ENCODE assay signal across 36 cellular contexts in genomic region chr9:136379003-136379287, GRCh38. TPM values are rescaled to one million over a fixed set of nuclear protein-coding genes. Genes with fewer than 3 reads are reported as not detected.
A peak's percentile ranks its signal among the peaks of the same experiment; 100 is the strongest.
DNase-seq lines count a peak whose midpoint lies in the region; FAIRE-seq and TF ChIP-seq lines count a peak whose summit lies in the region.
"Had no signal": no experiment of that assay in that cellular context is flagged by ENCODE, and none has a peak within 500 bp of the region (broad histone marks: within the 10 kb centered on the region; RNA-seq: fewer than 3 reads in every experiment).

No MANE protein-coding gene starts in this region.

- no peaks in the 10 kb centered on the region for H3K27me3 ChIP-seq in H1 (replicated peaks in 1 of 4; ENCODE audit: control insufficient read depth in 3 of 4, extremely low read depth in 1 of 4, insufficient read depth in 3 of 4, low read length in 3 of 4)
- H3K27me3 ChIP-seq: BE2C; BLaER1; BLaER1 treated with 17β-estradiol and CSF1 and Interleukin-3, amounts not matched to agents 10 nM and 100 nM had no signal

- H4K8ac ChIP-seq in H1 (ENCODE audit: extremely low read depth, insufficient read depth, low read length) = peak overlapping the region; percentile 14; the same call in 1 of the 2 replicates

- H3K56ac ChIP-seq in H1 (replicated peaks; ENCODE audit: insufficient read length, low read depth, low read length) = no peak overlapping the region

- H3K27ac ChIP-seq in H1 (ENCODE audit: low read depth, low read length) (no peak overlapping the region), kidney (ENCODE audit: low read depth in 2 of 2, low read length in 2 of 2) (no peak overlapping the region)
- H3K27ac ChIP-seq: 22Rv1; A549; BLaER1; BLaER1 treated with 17β-estradiol and CSF1 and Interleukin-3, amounts not matched to agents 10 nM and 100 nM; C4-2B had no signal

- FAIRE-seq in H1 (lab: Jason Lieb, UNC) (no peak), kidney (lab: Jason Lieb, UNC) (no peak)
- FAIRE-seq: A204.1, A549, D721Med had no signal

- H4K5ac ChIP-seq in H1 (ENCODE audit: insufficient read length, low read depth, low read length) = no peak overlapping the region

- peak overlapping the region; percentile 46 for H3K27ac Mint-ChIP-seq in dendritic cell treated with granulocyte-macrophage colony-stimulating factor and Interleukin-4, amounts not matched to agents 40 ng/mL and 50 ng/mL, for 4 days
- peak overlapping the region; percentile 81 for H3K27ac Mint-ChIP-seq in nephron progenitor cell
- H3K27ac Mint-ChIP-seq: B cell; CD14-positive monocyte; CD4-positive, alpha-beta memory T cell; CD4-positive, alpha-beta T cell; CD4-positive, CD25-positive, alpha-beta regulatory T cell; CD8-positive, alpha-beta T cell had no signal

- H2BK120ac ChIP-seq in H1 (replicated peaks; ENCODE audit: low read depth, low read length) = no peak overlapping the region

- no peak overlapping the region for H2BK20ac ChIP-seq in H1 (ENCODE audit: low read length)

- no peak overlapping the region for H3K14ac ChIP-seq in H1 (ENCODE audit: insufficient read length)

- no peaks in the 10 kb centered on the region for H3K23me2 ChIP-seq in H1 (ENCODE audit: low read depth, low read length)

- no peak overlapping the region for H3K4me3 Mint-ChIP-seq in dendritic cell treated with granulocyte-macrophage colony-stimulating factor and Interleukin-4, amounts not matched to agents 40 ng/mL and 50 ng/mL, for 4 days
- H3K4me3 Mint-ChIP-seq in nephron progenitor cell = no peak overlapping the region
- H3K4me3 Mint-ChIP-seq: B cell; CD14-positive monocyte; CD4-positive, alpha-beta memory T cell; CD4-positive, alpha-beta T cell; CD4-positive, CD25-positive, alpha-beta regulatory T cell; CD8-positive, alpha-beta memory T cell; CD8-positive, alpha-beta T cell had no signal

- H3K79me1 ChIP-seq in H1 (ENCODE audit: low read depth, low read length) = no peaks in the 10 kb centered on the region; the same call in 1 of the 2 replicates

- no peak overlapping the region for H3K23ac ChIP-seq in H1 (ENCODE audit: insufficient read length)

- no peak overlapping the region for H3K18ac ChIP-seq in H1 (ENCODE audit: extremely low read depth, low read length)

- H3K4me2 ChIP-seq in H1 (ENCODE audit: insufficient read depth in 1 of 2, low read depth in 2 of 2, low read length in 2 of 2) = no peak overlapping the region
- H3K4me2 ChIP-seq: A549; BLaER1; BLaER1 treated with 17β-estradiol and CSF1 and Interleukin-3, amounts not matched to agents 10 nM and 100 nM had no signal

- no peaks in the 10 kb centered on the region for H3K27me3 Mint-ChIP-seq in dendritic cell treated with granulocyte-macrophage colony-stimulating factor and Interleukin-4, amounts not matched to agents 40 ng/mL and 50 ng/mL, for 4 days
- peaks cover 2% of the 10 kb centered on the region for H3K27me3 Mint-ChIP-seq in nephron progenitor cell (ENCODE audit: low read depth, poor library complexity)
- H3K27me3 Mint-ChIP-seq: B cell; CD4-positive, alpha-beta memory T cell; CD4-positive, alpha-beta T cell; CD4-positive, CD25-positive, alpha-beta regulatory T cell; CD8-positive, alpha-beta memory T cell had no signal

- H3K4me1 Mint-ChIP-seq in dendritic cell treated with granulocyte-macrophage colony-stimulating factor and Interleukin-4, amounts not matched to agents 40 ng/mL and 50 ng/mL, for 4 days (ENCODE audit: low read depth) = peaks cover 37% of the 10 kb centered on the region
- H3K4me1 Mint-ChIP-seq in nephron progenitor cell = peaks cover 8% of the 10 kb centered on the region
- H3K4me1 Mint-ChIP-seq: B cell; CD4-positive, CD25-positive, alpha-beta regulatory T cell had no signal

- CTCF ChIA-PET in H1 (lab: Charles Lee; ENCODE audit: partially characterized antibody) = interaction anchor here (1.1 to 1.7 kb wide), 4 partner anchors 12 to 108 kb away, joined by 3 to 6 read pairs (median 5); partner anchors contain the start of gene DNLZ

- H3K9me3 Mint-ChIP-seq in dendritic cell treated with granulocyte-macrophage colony-stimulating factor and Interleukin-4, amounts not matched to agents 40 ng/mL and 50 ng/mL, for 4 days = no peaks in the 10 kb centered on the region
- H3K9me3 Mint-ChIP-seq in nephron progenitor cell = no peaks in the 10 kb centered on the region
- H3K9me3 Mint-ChIP-seq: CD14-positive monocyte; CD4-positive, alpha-beta memory T cell; CD4-positive, alpha-beta T cell; CD4-positive, CD25-positive, alpha-beta regulatory T cell; CD8-positive, alpha-beta memory T cell; CD8-positive, alpha-beta T cell had no signal

- H2BK15ac ChIP-seq in H1 (ENCODE audit: low read length) = no peak overlapping the region

- H2BK5ac ChIP-seq in H1 (ENCODE audit: low read depth, low read length) = no peak overlapping the region

- TF ChIP-seq RAD21 in H1 (IDR thresholded peaks at IDR 0.05 in 1 of 2, conservative IDR thresholded peaks at IDR 0.05 in 1 of 2; ENCODE audit: low read depth in 2 of 2, low read length in 2 of 2) = no peak

- H3K9me3 ChIP-seq in H1 (ENCODE audit: insufficient read depth in 2 of 2, low read depth in 1 of 2, low read length in 1 of 2) (no peaks in the 10 kb centered on the region), kidney (ENCODE audit: control insufficient read depth in 1 of 2, low read length in 2 of 2) (no peaks in the 10 kb centered on the region)
- H3K9me3 ChIP-seq: A549; BE2C; BLaER1; BLaER1 treated with 17β-estradiol and CSF1 and Interleukin-3, amounts not matched to agents 10 nM and 100 nM; Caco-2 had no signal

- no peak overlapping the region for H3K4ac ChIP-seq in H1 (replicated peaks; ENCODE audit: insufficient read length, low read depth, low read length)

- H2AK5ac ChIP-seq in H1 (ENCODE audit: low read depth, low read length) = no peak overlapping the region

- 93% methylated on average over 10 of the region's 18 CpGs; no CpG with 5 or more reads in 1 of the 2 experiments for WGBS in H1 (ENCODE audit: extremely low coverage in 1 of 2, insufficient coverage in 1 of 2, insufficient read length in 1 of 2, insufficient replicate concordance in 2 of 2, low coverage in 1 of 2, low lambda C conversion rate in 2 of 2, missing lambda C conversion rate in 1 of 2), 2 experiments

- peaks cover 5 to 14% of the 10 kb centered on the region in 2 experiments for H4K20me1 ChIP-seq in H1 (replicated peaks in 1 of 2; ENCODE audit: control insufficient read depth in 1 of 2, insufficient read depth in 2 of 2, low read length in 2 of 2)

- intact Hi-C loops in dendritic cell treated with granulocyte-macrophage colony-stimulating factor and Interleukin-4, amounts not matched to agents 40 ng/mL and 50 ng/mL, for 4 days (cut with micrococcal nuclease) = no loop called here
- intact Hi-C loops in kidney (cut with DNase I) = no loop called here

- H3K4me1 ChIP-seq in H1 (replicated peaks in 1 of 4; ENCODE audit: control insufficient read depth in 3 of 4, insufficient read depth in 4 of 4, low read length in 3 of 4) (no peaks in the 10 kb centered on the region), kidney (ENCODE audit: control insufficient read depth in 1 of 2, insufficient read depth in 1 of 2, low read depth in 1 of 2, low read length in 2 of 2) (peaks cover 0 to 2% of the 10 kb centered on the region in 2 donors)
- H3K4me1 ChIP-seq: A549, BE2C, Caco-2 had no signal

- no peak for TF ChIP-seq POLR2A in H1 (IDR thresholded peaks at IDR 0.05; ENCODE audit: control extremely low read depth in 1 of 2, low read depth in 2 of 2, low read length in 2 of 2)

- H3K36me3 Mint-ChIP-seq in dendritic cell treated with granulocyte-macrophage colony-stimulating factor and Interleukin-4, amounts not matched to agents 40 ng/mL and 50 ng/mL, for 4 days (ENCODE audit: low read depth) = peaks cover 81% of the 10 kb centered on the region
- no peaks in the 10 kb centered on the region for H3K36me3 Mint-ChIP-seq in nephron progenitor cell (ENCODE audit: low read depth)

- H2AFZ ChIP-seq in H1 (ENCODE audit: low read length) = no peak overlapping the region

- TF ChIP-seq CTCF in H1 (IDR thresholded peaks at IDR 0.05; ENCODE audit: control extremely low read depth in 1 of 3, insufficient read depth in 1 of 3, low read depth in 1 of 3, low read length in 3 of 3) = no peak
- TF ChIP-seq CTCF in kidney (IDR thresholded peaks at IDR 0.05; ENCODE audit: borderline replicate concordance, extremely low read depth, insufficient read depth) = no peak
- no peak for TF ChIP-seq CTCF in nephron progenitor cell (IDR thresholded peaks at IDR 0.05)

- no peak overlapping the region for H3K4me3 ChIP-seq in H1 (ENCODE audit: extremely low read depth in 1 of 4, insufficient read depth in 2 of 4, low read depth in 3 of 4, low read length in 4 of 4)
- H3K4me3 ChIP-seq in kidney (ENCODE audit: low read length in 2 of 2) = no peak overlapping the region
- H3K4me3 ChIP-seq: A549; BLaER1; BLaER1 treated with 17β-estradiol and CSF1 and Interleukin-3, amounts not matched to agents 10 nM and 100 nM had no signal

- no peak for TF ChIP-seq EP300 in H1 (IDR thresholded peaks at IDR 0.05; ENCODE audit: borderline replicate concordance in 1 of 2, low read depth in 2 of 2, low read length in 2 of 2)

- no peaks in the 10 kb centered on the region for H3K79me2 ChIP-seq in H1 (ENCODE audit: control insufficient read depth in 1 of 2, insufficient read depth in 2 of 2, low read length in 2 of 2)

- H3K9ac ChIP-seq in H1 (replicated peaks in 1 of 4; ENCODE audit: extremely low read depth in 1 of 4, low read depth in 3 of 4, low read length in 3 of 4) (no peak overlapping the region), kidney (ENCODE audit: low read length in 2 of 2) (no peak overlapping the region)
- H3K9ac ChIP-seq: BLaER1; BLaER1 treated with 17β-estradiol and CSF1 and Interleukin-3, amounts not matched to agents 10 nM and 100 nM had no signal

- peaks cover 6 to 51% (median 22%) of the 10 kb centered on the region in 4 experiments; a peak in 7 of 8 replicates for H3K36me3 ChIP-seq in H1 (ENCODE audit: control insufficient read depth in 2 of 4, insufficient read depth in 4 of 4, low read length in 3 of 4)
- peaks cover under 1 to 2% of the 10 kb centered on the region in 2 donors for H3K36me3 ChIP-seq in kidney (ENCODE audit: control insufficient read depth in 1 of 2, insufficient read depth in 2 of 2, low read length in 2 of 2)

- POLR2A ChIA-PET in H1 (lab: Charles Lee; ENCODE audit: partially characterized antibody) = interaction anchor here (1.1 to 3.2 kb wide), 6 partner anchors 8 to 79 kb away, joined by 3 to 19 read pairs (median 8); partner anchors contain the start of gene SNAPC4

- H4K91ac ChIP-seq in H1 (replicated peaks; ENCODE audit: insufficient read length, low read length) = no peak overlapping the region

- DNase-seq in H1 (ENCODE audit: low read depth in 1 of 2, low spot score in 2 of 2) = no peak
- DNase-seq in kidney = peak; percentile 74
- no peak for DNase-seq in nephron progenitor cell
- no peak for DNase-seq in NAMALWA (ENCODE audit: low spot score)
- no peak for DNase-seq in NCI-H510A treated with DMSO at 0.1 percent for 48 hours (lab: John Stamatoyannopoulos, UW)
- no peak for DNase-seq in T-helper 2 cell
- no peak for DNase-seq in NCI-H187 (lab: John Stamatoyannopoulos, UW)
- DNase-seq: 8988T; ACHN; AML-193; BE2C; C1 segment of cervical spinal cord; Caco-2; Calu3; CD4-positive, alpha-beta memory T cell; CD4-positive, alpha-beta T cell; CD4-positive, CD25-positive, alpha-beta regulatory T cell; CD8-positive, alpha-beta T cell; COR-L47; DMS 273 treated with DMSO at 0.1 percent for 48 hours; DMS153; DMS53; DMS79; DND-41; EL had no signal

- H2BK12ac ChIP-seq in H1 (ENCODE audit: low read depth, low read length) = no peak overlapping the region

RNA-seq across cellular contexts. Expression of gene CARD9, which starts 5.5 kb away (rescaled TPM):
- 0.88 and 1.1 TPM in 2 replicates for total RNA-seq in H1 (2021; fragmentation: NEBNext Ultra II Directional; extraction: Animal tissue kit (Norgen Biotek cat#: 25700))
- polyA plus RNA-seq in H1 (2011; rRNA removed) = 0.13 and 0.15 TPM in 2 replicates
- 0.26 TPM for polyA plus RNA-seq in H1 (2011; cell fraction: cytosol; rRNA removed)
- 1.7 TPM for polyA plus RNA-seq in H1 (2011; cell fraction: nucleus; rRNA removed)
- 0.57 to 0.92 TPM (median 0.67 TPM) in 4 replicates for polyA plus RNA-seq in H1 (2012, experiment 1 of 2)
- 0.22 TPM for polyA plus RNA-seq in H1 (2012, experiment 2 of 2)
- polyA plus RNA-seq in H1 (2013, experiment 1 of 2) = 0.10 TPM
- 0.17 TPM for polyA plus RNA-seq in H1 (2013, experiment 2 of 2)
- polyA minus RNA-seq in H1 (2011; rRNA and poly(A)+ RNA removed) = 0.07 TPM in 1 of 2 replicates, not detected in the other
- not detected for polyA minus RNA-seq in H1 (2011; cell fraction: cytosol; rRNA and poly(A)+ RNA removed)
- 0.90 TPM for polyA minus RNA-seq in H1 (2011; cell fraction: nucleus; rRNA and poly(A)+ RNA removed)
- 7.0 TPM for total RNA-seq in kidney
- polyA plus RNA-seq in kidney (ENCODE audit: insufficient read depth, low read depth, low replicate concordance) = 1.5 TPM
- polyA plus RNA-seq: CD8-positive, alpha-beta memory T cell had no signal

RNA-seq across cellular contexts. Expression of gene DNLZ, which starts 15.4 kb away (rescaled TPM):
- 17.9 and 19.0 TPM in 2 replicates for total RNA-seq in H1 (2021; fragmentation: NEBNext Ultra II Directional; extraction: Animal tissue kit (Norgen Biotek cat#: 25700))
- polyA plus RNA-seq in H1 (2011; rRNA removed) (11.6 and 13.6 TPM in 2 replicates), kidney (ENCODE audit: insufficient read depth, low read depth, low replicate concordance) (30.4 TPM)
- polyA plus RNA-seq in H1 (2011; cell fraction: cytosol; rRNA removed) = 19.7 TPM
- polyA plus RNA-seq in H1 (2011; cell fraction: nucleus; rRNA removed) = 13.9 TPM
- polyA plus RNA-seq in H1 (2012, experiment 1 of 2) = 6.2 to 15.0 TPM (median 13.2 TPM) in 4 replicates
- 11.1 TPM for polyA plus RNA-seq in H1 (2012, experiment 2 of 2)
- polyA plus RNA-seq in H1 (2013, experiment 1 of 2) = 14.6 TPM
- 15.8 TPM for polyA plus RNA-seq in H1 (2013, experiment 2 of 2)
- 0.61 and 1.1 TPM in 2 replicates for polyA minus RNA-seq in H1 (2011; rRNA and poly(A)+ RNA removed)
- 3.7 TPM for polyA minus RNA-seq in H1 (2011; cell fraction: cytosol; rRNA and poly(A)+ RNA removed)
- 10.4 TPM for polyA minus RNA-seq in H1 (2011; cell fraction: nucleus; rRNA and poly(A)+ RNA removed)
- 22.1 TPM for total RNA-seq in kidney

RNA-seq across cellular contexts. Expression of gene SNAPC4, which starts 21.0 kb away (rescaled TPM):
- total RNA-seq in H1 (2021; fragmentation: NEBNext Ultra II Directional; extraction: Animal tissue kit (Norgen Biotek cat#: 25700)) = 15.1 and 18.1 TPM in 2 replicates
- 6.9 and 10.0 TPM in 2 replicates for polyA plus RNA-seq in H1 (2011; rRNA removed)
- 8.1 TPM for polyA plus RNA-seq in H1 (2011; cell fraction: cytosol; rRNA removed)
- 36.1 TPM for polyA plus RNA-seq in H1 (2011; cell fraction: nucleus; rRNA removed)
- polyA plus RNA-seq in H1 (2012, experiment 1 of 2) = 9.7 to 16.5 TPM (median 15.3 TPM) in 4 replicates
- 9.6 TPM for polyA plus RNA-seq in H1 (2012, experiment 2 of 2)
- polyA plus RNA-seq in H1 (2013, experiment 1 of 2) = 10.1 TPM
- polyA plus RNA-seq in H1 (2013, experiment 2 of 2) = 9.2 TPM
- polyA minus RNA-seq in H1 (2011; rRNA and poly(A)+ RNA removed) = 4.4 and 4.5 TPM in 2 replicates
- 4.9 TPM for polyA minus RNA-seq in H1 (2011; cell fraction: cytosol; rRNA and poly(A)+ RNA removed)
- 8.9 TPM for polyA minus RNA-seq in H1 (2011; cell fraction: nucleus; rRNA and poly(A)+ RNA removed)
- total RNA-seq in kidney = 11.0 TPM
- polyA plus RNA-seq in kidney (ENCODE audit: insufficient read depth, low read depth, low replicate concordance) = 3.2 TPM

RNA-seq across cellular contexts. Expression of gene ENTR1, which starts 31.5 kb away (rescaled TPM):
- 102 and 110 TPM in 2 replicates for total RNA-seq in H1 (2021; fragmentation: NEBNext Ultra II Directional; extraction: Animal tissue kit (Norgen Biotek cat#: 25700))
- polyA plus RNA-seq in H1 (2011; rRNA removed) = 65.2 and 80.3 TPM in 2 replicates
- polyA plus RNA-seq in H1 (2011; cell fraction: cytosol; rRNA removed) = 77.5 TPM
- 237 TPM for polyA plus RNA-seq in H1 (2011; cell fraction: nucleus; rRNA removed)
- polyA plus RNA-seq in H1 (2012, experiment 1 of 2) = 82.6 to 103 TPM (median 92.1 TPM) in 4 replicates
- polyA plus RNA-seq in H1 (2012, experiment 2 of 2) = 74.3 TPM
- polyA plus RNA-seq in H1 (2013, experiment 1 of 2) = 89.2 TPM
- 84.8 TPM for polyA plus RNA-seq in H1 (2013, experiment 2 of 2)
- 30.7 and 44.1 TPM in 2 replicates for polyA minus RNA-seq in H1 (2011; rRNA and poly(A)+ RNA removed)
- 46.9 TPM for polyA minus RNA-seq in H1 (2011; cell fraction: cytosol; rRNA and poly(A)+ RNA removed)
- 59.4 TPM for polyA minus RNA-seq in H1 (2011; cell fraction: nucleus; rRNA and poly(A)+ RNA removed)
- 36.2 TPM for total RNA-seq in kidney
- 25.9 TPM for polyA plus RNA-seq in kidney (ENCODE audit: insufficient read depth, low read depth, low replicate concordance)

RNA-seq across cellular contexts. Expression of gene PMPCA, which starts 31.5 kb away (rescaled TPM):
- 88.2 and 89.2 TPM in 2 replicates for total RNA-seq in H1 (2021; fragmentation: NEBNext Ultra II Directional; extraction: Animal tissue kit (Norgen Biotek cat#: 25700))
- 60.0 and 78.1 TPM in 2 replicates for polyA plus RNA-seq in H1 (2011; rRNA removed)
- polyA plus RNA-seq in H1 (2011; cell fraction: cytosol; rRNA removed) = 75.6 TPM
- 166 TPM for polyA plus RNA-seq in H1 (2011; cell fraction: nucleus; rRNA removed)
- 66.9 to 110 TPM (median 91.3 TPM) in 4 replicates for polyA plus RNA-seq in H1 (2012, experiment 1 of 2)
- 120 TPM for polyA plus RNA-seq in H1 (2012, experiment 2 of 2)
- polyA plus RNA-seq in H1 (2013, experiment 1 of 2) = 61.4 TPM
- polyA plus RNA-seq in H1 (2013, experiment 2 of 2) = 54.4 TPM
- polyA minus RNA-seq in H1 (2011; rRNA and poly(A)+ RNA removed) = 41.6 and 48.9 TPM in 2 replicates
- 27.4 TPM for polyA minus RNA-seq in H1 (2011; cell fraction: cytosol; rRNA and poly(A)+ RNA removed)
- polyA minus RNA-seq in H1 (2011; cell fraction: nucleus; rRNA and poly(A)+ RNA removed) = 40.3 TPM
- total RNA-seq in kidney = 45.6 TPM
- polyA plus RNA-seq in kidney (ENCODE audit: insufficient read depth, low read depth, low replicate concordance) = 50.1 TPM
